ENCODE assay signal across 1 cellular context in the genomic region with DNA sequence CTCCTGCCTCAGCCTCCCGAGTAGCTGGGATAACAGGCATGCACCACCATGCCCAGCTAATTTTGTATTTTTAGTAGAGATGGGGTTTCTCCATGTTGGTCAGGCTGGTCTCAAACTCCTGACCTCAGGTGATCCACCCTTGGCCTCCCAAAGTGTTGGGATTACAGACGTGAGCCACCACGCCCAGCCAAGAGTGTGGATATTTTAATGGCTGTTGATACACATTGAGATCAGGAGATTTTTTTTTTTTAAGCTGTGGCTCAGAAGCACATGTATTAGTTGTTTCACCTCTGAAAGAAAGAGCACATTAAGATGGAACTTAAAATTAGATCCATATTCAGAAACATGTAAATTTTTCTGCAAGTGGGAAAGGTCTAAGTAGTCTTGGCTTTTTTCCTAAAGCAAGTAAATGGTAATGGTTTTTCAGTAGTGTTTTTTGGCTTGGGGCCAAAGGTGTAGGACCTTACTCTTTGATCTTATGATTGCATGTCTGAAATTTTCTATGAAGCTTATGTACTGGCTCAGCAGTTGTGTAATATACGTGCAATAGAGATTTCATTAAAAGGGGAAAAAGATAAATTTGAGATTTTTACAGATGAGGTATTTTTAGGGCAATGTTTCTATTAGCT.
TF ChIP-seq lines count a peak whose summit lies in the region.

No MANE protein-coding gene starts in this region.

TF ChIP-seq in liver, 16 proteins besides CTCF, POLR2A, EP300 and RAD21 (continued from another document):
- TF ChIP-seq, protein P1, sequence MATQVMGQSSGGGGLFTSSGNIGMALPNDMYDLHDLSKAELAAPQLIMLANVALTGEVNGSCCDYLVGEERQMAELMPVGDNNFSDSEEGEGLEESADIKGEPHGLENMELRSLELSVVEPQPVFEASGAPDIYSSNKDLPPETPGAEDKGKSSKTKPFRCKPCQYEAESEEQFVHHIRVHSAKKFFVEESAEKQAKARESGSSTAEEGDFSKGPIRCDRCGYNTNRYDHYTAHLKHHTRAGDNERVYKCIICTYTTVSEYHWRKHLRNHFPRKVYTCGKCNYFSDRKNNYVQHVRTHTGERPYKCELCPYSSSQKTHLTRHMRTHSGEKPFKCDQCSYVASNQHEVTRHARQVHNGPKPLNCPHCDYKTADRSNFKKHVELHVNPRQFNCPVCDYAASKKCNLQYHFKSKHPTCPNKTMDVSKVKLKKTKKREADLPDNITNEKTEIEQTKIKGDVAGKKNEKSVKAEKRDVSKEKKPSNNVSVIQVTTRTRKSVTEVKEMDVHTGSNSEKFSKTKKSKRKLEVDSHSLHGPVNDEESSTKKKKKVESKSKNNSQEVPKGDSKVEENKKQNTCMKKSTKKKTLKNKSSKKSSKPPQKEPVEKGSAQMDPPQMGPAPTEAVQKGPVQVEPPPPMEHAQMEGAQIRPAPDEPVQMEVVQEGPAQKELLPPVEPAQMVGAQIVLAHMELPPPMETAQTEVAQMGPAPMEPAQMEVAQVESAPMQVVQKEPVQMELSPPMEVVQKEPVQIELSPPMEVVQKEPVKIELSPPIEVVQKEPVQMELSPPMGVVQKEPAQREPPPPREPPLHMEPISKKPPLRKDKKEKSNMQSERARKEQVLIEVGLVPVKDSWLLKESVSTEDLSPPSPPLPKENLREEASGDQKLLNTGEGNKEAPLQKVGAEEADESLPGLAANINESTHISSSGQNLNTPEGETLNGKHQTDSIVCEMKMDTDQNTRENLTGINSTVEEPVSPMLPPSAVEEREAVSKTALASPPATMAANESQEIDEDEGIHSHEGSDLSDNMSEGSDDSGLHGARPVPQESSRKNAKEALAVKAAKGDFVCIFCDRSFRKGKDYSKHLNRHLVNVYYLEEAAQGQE (IDR thresholded peaks at IDR 0.05) = no peak
